21 cellular contexts compared by ENCODE assay signal in the genomic region with DNA sequence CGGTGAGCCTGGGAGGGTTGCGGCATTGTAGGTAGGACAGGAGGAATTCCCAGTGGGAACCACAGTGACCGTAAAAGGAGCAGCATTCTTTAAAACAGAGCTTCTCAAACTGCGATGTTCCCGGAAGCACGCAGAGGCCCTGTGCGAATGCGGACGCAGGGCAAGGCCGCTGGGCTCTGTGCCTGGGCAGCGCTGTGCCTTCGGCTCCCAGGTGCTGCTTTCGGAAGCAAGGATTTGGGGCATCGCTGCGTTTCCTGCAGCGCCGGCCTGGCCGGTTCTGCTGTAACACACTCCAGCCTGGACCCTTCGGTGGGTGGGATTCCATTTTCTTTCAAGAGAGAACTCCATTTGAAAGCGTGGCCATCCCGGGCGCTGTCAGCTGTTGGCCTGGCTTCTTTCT.
DNase-seq lines count a peak whose midpoint lies in the region; ATAC-seq, FAIRE-seq and TF ChIP-seq lines count a peak whose summit lies in the region.
"Had no signal": no experiment of that assay in that cellular context is flagged by ENCODE, and none has a peak within 500 bp of the region (broad histone marks: within the 10 kb centered on the region; RNA-seq: fewer than 3 reads in every experiment).

No MANE protein-coding gene starts in this region.

- no peak overlapping the region for H4K91ac ChIP-seq in H9 (ENCODE audit: insufficient read length, low read depth, low read length)
- H4K91ac ChIP-seq in H1 (replicated peaks; ENCODE audit: insufficient read length, low read length) = peak overlapping the region; percentile 56
- H4K91ac ChIP-seq in neuronal stem cell (ENCODE audit: low read depth, low read length, poor library complexity) = no peak overlapping the region

- H3K4me1 Mint-ChIP-seq in H9 = peaks cover 5 to 9% of the 10 kb centered on the region in 2 experiments; a peak in 3 of 4 replicates

- H4K5ac ChIP-seq in H9 (ENCODE audit: insufficient read length, low read depth, low read length) (no peak overlapping the region), H1 (ENCODE audit: insufficient read length, low read depth, low read length) (no peak overlapping the region)

- H3K4me1 ChIP-seq in H9 (ENCODE audit: insufficient read depth, low read length) (no peaks in the 10 kb centered on the region; the same call in 1 of the 2 replicates), H1 (replicated peaks in 1 of 4; ENCODE audit: control insufficient read depth in 3 of 4, insufficient read depth in 4 of 4, low read length in 3 of 4) (no peaks in the 10 kb centered on the region; a peak in 2 of 7 replicates), neuronal stem cell (ENCODE audit: control insufficient read depth in 2 of 2, insufficient read depth in 1 of 2, low read depth in 1 of 2, low read length in 2 of 2) (no peaks in the 10 kb centered on the region), mucosa of descending colon (ENCODE audit: low read depth) (no peaks in the 10 kb centered on the region)
- H3K4me1 ChIP-seq: A549, Caco-2 had no signal

- H3K4me3 ChIP-seq in H1 (ENCODE audit: extremely low read depth in 1 of 4, insufficient read depth in 2 of 4, low read depth in 3 of 4, low read length in 4 of 4) = no peak overlapping the region
- no peak overlapping the region for H3K4me3 ChIP-seq in neuronal stem cell (ENCODE audit: low read length in 2 of 2)
- no peak overlapping the region for H3K4me3 ChIP-seq in mucosa of descending colon
- H3K4me3 ChIP-seq in WERI-Rb-1 (ENCODE audit: low read depth, low read length) = no peak overlapping the region
- H3K4me3 ChIP-seq: A549, GM12878, GM23248 had no signal

- H2BK20ac ChIP-seq in H9 (ENCODE audit: low read depth, low read length, poor library complexity, severe bottlenecking) (no peak overlapping the region), H1 (ENCODE audit: low read length) (no peak overlapping the region)

- no peaks in the 10 kb centered on the region for H3K36me3 ChIP-seq in H1 (ENCODE audit: control insufficient read depth in 2 of 4, insufficient read depth in 4 of 4, low read length in 3 of 4)
- no peaks in the 10 kb centered on the region for H3K36me3 ChIP-seq in neuronal stem cell (replicated peaks in 1 of 2; ENCODE audit: control insufficient read depth in 2 of 2, insufficient read depth in 2 of 2, low read length in 2 of 2)
- no peaks in the 10 kb centered on the region for H3K36me3 ChIP-seq in mucosa of descending colon (ENCODE audit: low read depth)
- H3K36me3 ChIP-seq in WERI-Rb-1 = no peaks in the 10 kb centered on the region

- CTCF ChIA-PET in H1 (lab: Charles Lee; ENCODE audit: partially characterized antibody) = no interaction called here

- H3K27ac ChIP-seq in H9 (ENCODE audit: insufficient read length, low read depth, low read length) (no peak overlapping the region), H1 (ENCODE audit: low read depth, low read length) (no peak overlapping the region; the same call in 1 of the 2 replicates), neuronal stem cell (replicated peaks; ENCODE audit: low read length) (no peak overlapping the region), WERI-Rb-1 (no peak overlapping the region)
- H3K27ac ChIP-seq: A549, GM23248, KMS-11 had no signal

- H3K4me2 ChIP-seq in H9 (ENCODE audit: insufficient read depth, insufficient read length, low read length) (no peak overlapping the region), H1 (ENCODE audit: insufficient read depth in 1 of 2, low read depth in 2 of 2, low read length in 2 of 2) (no peak overlapping the region), neuronal stem cell (ENCODE audit: insufficient read depth, low read length, poor library complexity, severe bottlenecking) (no peak overlapping the region)
- H3K4me2 ChIP-seq: A549, KMS-11 had no signal

- H3K9me3 ChIP-seq in H9 (ENCODE audit: control insufficient read depth, low read depth, low read length) (no peaks in the 10 kb centered on the region), H1 (ENCODE audit: insufficient read depth in 2 of 2, low read depth in 1 of 2, low read length in 1 of 2) (peaks cover 6% of the 10 kb centered on the region in 2 experiments; a peak in 3 of 4 replicates), neuronal stem cell (replicated peaks in 1 of 2; ENCODE audit: control insufficient read depth in 2 of 2, insufficient read depth in 1 of 2, low read depth in 1 of 2, low read length in 2 of 2) (peaks cover 0 to 9% of the 10 kb centered on the region in 2 donors), mucosa of descending colon (no peaks in the 10 kb centered on the region), WERI-Rb-1 (ENCODE audit: severe bottlenecking) (peaks cover 3% of the 10 kb centered on the region)
- H3K9me3 ChIP-seq: A549, Caco-2 had no signal

- no peak overlapping the region for H3K14ac ChIP-seq in H9 (ENCODE audit: insufficient read depth, low read length)
- H3K14ac ChIP-seq in H1 (ENCODE audit: insufficient read length) = no peak overlapping the region
- peak overlapping the region; percentile 47 for H3K14ac ChIP-seq in neuronal stem cell (ENCODE audit: low read length)

- H3K9ac ChIP-seq in H9 (ENCODE audit: extremely low read depth, insufficient read length, low read length) (no peak overlapping the region), H1 (replicated peaks in 1 of 4; ENCODE audit: extremely low read depth in 1 of 4, low read depth in 3 of 4, low read length in 3 of 4) (no peak overlapping the region), neuronal stem cell (ENCODE audit: low read depth, low read length, poor library complexity) (no peak overlapping the region)
- H3K9ac ChIP-seq: GM23248, KMS-11 had no signal

- no peaks in the 10 kb centered on the region for H3K23me2 ChIP-seq in H9 (ENCODE audit: insufficient read length, low read depth, low read length, poor library complexity, severe bottlenecking)
- H3K23me2 ChIP-seq in H1 (ENCODE audit: low read depth, low read length) = no peaks in the 10 kb centered on the region

- TF ChIP-seq CTCF in H9 (conservative IDR thresholded peaks at IDR 0.05) (no peak), H1 (IDR thresholded peaks at IDR 0.05; ENCODE audit: control extremely low read depth in 1 of 3, insufficient read depth in 1 of 3, low read depth in 1 of 3, low read length in 3 of 3) (no peak), mucosa of descending colon (IDR thresholded peaks at IDR 0.05) (no peak), WERI-Rb-1 (IDR thresholded peaks at IDR 0.05; ENCODE audit: low read depth, low read length) (no peak)

- no peaks in the 10 kb centered on the region for H3K79me2 ChIP-seq in H9 (ENCODE audit: insufficient read depth, low read length)
- H3K79me2 ChIP-seq in H1 (ENCODE audit: control insufficient read depth in 1 of 2, insufficient read depth in 2 of 2, low read length in 2 of 2) = no peaks in the 10 kb centered on the region

- H3K27me3 ChIP-seq in H9 (ENCODE audit: insufficient read depth, low read length) (no peaks in the 10 kb centered on the region), H1 (replicated peaks in 1 of 4; ENCODE audit: control insufficient read depth in 3 of 4, extremely low read depth in 1 of 4, insufficient read depth in 3 of 4, low read length in 3 of 4) (no peaks in the 10 kb centered on the region), neuronal stem cell (ENCODE audit: control insufficient read depth in 3 of 3, insufficient read depth in 3 of 3, low read depth in 1 of 3, low read length in 3 of 3) (no peaks in the 10 kb centered on the region), WERI-Rb-1 (ENCODE audit: insufficient read depth, low read depth, severe bottlenecking) (no peaks in the 10 kb centered on the region)

- H4K20me1 ChIP-seq in H9 (ENCODE audit: control insufficient read depth, insufficient read depth, insufficient read length) (no peaks in the 10 kb centered on the region), H1 (replicated peaks in 1 of 2; ENCODE audit: control insufficient read depth in 1 of 2, insufficient read depth in 2 of 2, low read length in 2 of 2) (no peaks in the 10 kb centered on the region)

- peak overlapping the region; percentile 18 for H3K18ac ChIP-seq in H9 (ENCODE audit: insufficient read length, low read depth, low read length)
- no peak overlapping the region for H3K18ac ChIP-seq in H1 (ENCODE audit: extremely low read depth, low read length)
- peak overlapping the region; percentile 67 for H3K18ac ChIP-seq in neuronal stem cell (ENCODE audit: low read length)

- H3K56ac ChIP-seq in H9 (ENCODE audit: insufficient read length, low read depth, low read length) (no peak overlapping the region), H1 (replicated peaks; ENCODE audit: insufficient read length, low read depth, low read length) (no peak overlapping the region)

- H3K27me3 Mint-ChIP-seq in H9 (ENCODE audit: low read depth) = no peaks in the 10 kb centered on the region
- H3K27me3 Mint-ChIP-seq: CD4-positive, alpha-beta T cell had no signal

- no peak overlapping the region for H3K27ac Mint-ChIP-seq in H9
- H3K27ac Mint-ChIP-seq: CD4-positive, alpha-beta T cell had no signal

- no peak overlapping the region for H2BK12ac ChIP-seq in H9 (ENCODE audit: insufficient read length, low read depth, low read length)
- peak overlapping the region; percentile 80; the same call in 1 of the 2 replicates for H2BK12ac ChIP-seq in H1 (ENCODE audit: low read depth, low read length)
- no peak overlapping the region for H2BK12ac ChIP-seq in neuronal stem cell (ENCODE audit: low read length)

- H2AFZ ChIP-seq in H9 (ENCODE audit: low read length) = no peak overlapping the region
- H2AFZ ChIP-seq in H1 (ENCODE audit: low read length) = peak overlapping the region; percentile 85
- peak overlapping the region; percentile 66 for H2AFZ ChIP-seq in neuronal stem cell (ENCODE audit: low read length)
- H2AFZ ChIP-seq: GM23248 had no signal

- peak; percentile 40 for DNase-seq in D341Med (ENCODE audit: low spot score)
- no peak for DNase-seq in H9
- DNase-seq in H1 (ENCODE audit: low read depth in 1 of 2, low spot score in 2 of 2) = peak in 1 of 2 experiments; percentile 49
- no peak for DNase-seq in neuronal stem cell (ENCODE audit: low spot score)
- DNase-seq in NCI-H1436 (lab: John Stamatoyannopoulos, UW) = no peak
- DNase-seq in mucosa of descending colon = no peak
- DNase-seq in WERI-Rb-1 = no peak
- DNase-seq: Caco-2; CD4-positive, alpha-beta T cell; DMS153; GM23248; MV-4-11; NCI-H187; NCI-H2227 treated with DMSO at 0.1 percent for 48 hours; NCI-H510A treated with DMSO at 0.1 percent for 48 hours; NCI-H774; OCI-M1; SHP77 treated with DMSO at 0.1 percent for 48 hours had no signal

- H2BK120ac ChIP-seq in H9 (ENCODE audit: low read depth, low read length, poor library complexity, severe bottlenecking) (no peak overlapping the region), H1 (replicated peaks; ENCODE audit: low read depth, low read length) (no peak overlapping the region), neuronal stem cell (ENCODE audit: low read depth, low read length) (no peak overlapping the region)

- no peak for TF ChIP-seq POLR2A in H1 (IDR thresholded peaks at IDR 0.05; ENCODE audit: control extremely low read depth in 1 of 2, low read depth in 2 of 2, low read length in 2 of 2)

- no CpG with 5 or more reads among the region's 22 CpGs for WGBS in H9 (ENCODE audit: extremely low coverage, insufficient read length, low lambda C conversion rate)
- 90% methylated on average over 15 of the region's 22 CpGs; no CpG with 5 or more reads in 1 of the 2 experiments for WGBS in H1 (ENCODE audit: extremely low coverage in 1 of 2, insufficient coverage in 1 of 2, insufficient read length in 1 of 2, insufficient replicate concordance in 2 of 2, low coverage in 1 of 2, low lambda C conversion rate in 2 of 2, missing lambda C conversion rate in 1 of 2), 2 experiments
- no CpG with 5 or more reads among the region's 22 CpGs for WGBS in neuronal stem cell (ENCODE audit: extremely low coverage in 2 of 2, insufficient read length in 2 of 2, insufficient replicate concordance in 1 of 2), 2 donors

- H3K79me1 ChIP-seq in H9 (ENCODE audit: insufficient read depth, low read depth, low read length, poor library complexity, severe bottlenecking) (no peaks in the 10 kb centered on the region), H1 (ENCODE audit: low read depth, low read length) (no peaks in the 10 kb centered on the region), neuronal stem cell (ENCODE audit: low read depth, low read length) (no peaks in the 10 kb centered on the region)

- TF ChIP-seq EP300 in H1 (IDR thresholded peaks at IDR 0.05; ENCODE audit: borderline replicate concordance in 1 of 2, low read depth in 2 of 2, low read length in 2 of 2) = no peak

- no peak for TF ChIP-seq RAD21 in H1 (IDR thresholded peaks at IDR 0.05 in 1 of 2, conservative IDR thresholded peaks at IDR 0.05 in 1 of 2; ENCODE audit: low read depth in 2 of 2, low read length in 2 of 2)

- H3K4ac ChIP-seq in H9 (ENCODE audit: low read depth, low read length) = no peak overlapping the region
- no peak overlapping the region for H3K4ac ChIP-seq in H1 (replicated peaks; ENCODE audit: insufficient read length, low read depth, low read length)
- no peak overlapping the region for H3K4ac ChIP-seq in neuronal stem cell (ENCODE audit: low read length)

- H2AK5ac ChIP-seq in H9 (ENCODE audit: insufficient read length, low read length) (no peak overlapping the region), H1 (ENCODE audit: low read depth, low read length) (no peak overlapping the region), neuronal stem cell (ENCODE audit: low read depth, low read length) (no peak overlapping the region)

- H3K36me3 Mint-ChIP-seq in H9 (ENCODE audit: insufficient read depth in 1 of 3, low read depth in 3 of 3) = peaks cover 0 to 8% (median 0%) of the 10 kb centered on the region in 3 experiments; a peak in 1 of 7 replicates

- intact Hi-C loops in mucosa of descending colon (cut with DNase I, micrococcal nuclease) = no loop called here

- no peak overlapping the region for H3K23ac ChIP-seq in H9 (ENCODE audit: insufficient read length, low read depth, low read length)
- no peak overlapping the region for H3K23ac ChIP-seq in H1 (ENCODE audit: insufficient read length)
- H3K23ac ChIP-seq in neuronal stem cell (ENCODE audit: low read depth, low read length, poor library complexity) = no peak overlapping the region

- H2BK15ac ChIP-seq in H9 (ENCODE audit: low read depth, low read length) (no peak overlapping the region), H1 (ENCODE audit: low read length) (no peak overlapping the region), neuronal stem cell (ENCODE audit: low read length) (no peak overlapping the region)

- H3K4me3 Mint-ChIP-seq in H9 = no peak overlapping the region
- H3K4me3 Mint-ChIP-seq: CD4-positive, alpha-beta T cell had no signal

- H4K8ac ChIP-seq in H9 (replicated peaks; ENCODE audit: insufficient read length, low read depth, low read length) (no peak overlapping the region), H1 (ENCODE audit: extremely low read depth, insufficient read depth, low read length) (peak overlapping the region; percentile 45; the same call in 1 of the 2 replicates), neuronal stem cell (ENCODE audit: low read depth, low read length) (no peak overlapping the region)

- H3K9me3 Mint-ChIP-seq in H9 = peaks cover 8 to 9% of the 10 kb centered on the region in 2 experiments

- FAIRE-seq in H1 (lab: Jason Lieb, UNC) = no peak
- FAIRE-seq: A549, GM12878 had no signal

- ATAC-seq in mucosa of descending colon = no peak
- ATAC-seq: A549, GM12878 had no signal

- POLR2A ChIA-PET in H1 (lab: Charles Lee; ENCODE audit: partially characterized antibody) = interaction anchor here (0.8 kb wide), 1 partner anchor 265 kb away, joined by 3 read pairs; no protein-coding TSS in a partner anchor

- H2BK5ac ChIP-seq in H9 (ENCODE audit: insufficient read length, low read length) (no peak overlapping the region), H1 (ENCODE audit: low read depth, low read length) (no peak overlapping the region), neuronal stem cell (ENCODE audit: low read length) (no peak overlapping the region)

- H3T11ph ChIP-seq in H9 (ENCODE audit: low read length) = no peak overlapping the region
